8 cellular contexts compared by ENCODE assay signal in the genomic region with DNA sequence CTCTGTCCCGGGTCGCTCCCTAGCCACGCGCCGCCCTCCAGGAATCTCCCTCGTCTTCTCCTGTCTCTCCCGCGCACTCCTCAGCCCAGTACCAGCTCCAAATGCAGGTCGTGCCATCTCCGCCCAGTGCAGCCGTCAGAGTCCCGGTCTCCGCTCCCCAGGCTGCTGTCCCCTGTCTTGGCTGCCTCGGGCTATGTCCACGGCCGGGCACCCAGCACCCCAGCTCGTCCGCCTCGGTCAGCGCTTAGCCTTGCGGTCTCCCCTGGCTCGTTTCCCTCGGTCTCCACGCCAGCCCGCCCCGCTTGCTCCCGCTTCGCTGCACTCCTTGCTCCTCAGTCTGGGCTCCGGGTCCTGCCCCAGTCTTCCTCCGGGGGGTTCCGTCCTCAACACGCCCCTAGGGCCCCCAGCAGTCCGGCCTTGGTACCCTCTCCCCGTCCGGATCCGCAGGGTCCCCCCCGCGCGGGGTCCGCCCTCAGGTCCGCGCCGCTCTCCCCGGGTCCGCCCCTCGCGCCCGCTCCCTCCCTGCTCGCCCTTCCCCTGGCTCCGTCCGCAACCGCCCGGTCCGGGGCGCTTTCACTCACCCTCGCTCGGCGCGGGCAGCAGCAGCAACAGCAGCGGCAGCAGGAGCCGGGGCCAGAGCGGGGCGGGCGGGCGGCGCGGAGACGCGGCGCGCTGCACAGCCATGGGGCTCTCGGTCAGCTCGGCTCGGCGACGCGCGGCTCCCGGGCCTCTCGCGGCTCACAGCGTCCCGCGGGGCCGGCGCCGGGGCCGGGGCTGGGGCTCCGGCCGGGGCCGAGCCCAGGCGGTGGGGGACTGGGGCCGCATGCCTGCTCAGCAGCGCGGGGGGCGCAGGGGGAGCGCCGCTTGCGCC. TPM values are rescaled to one million over a fixed set of nuclear protein-coding genes. Genes with fewer than 3 reads are reported as not detected.
DNase-seq lines count a peak whose midpoint lies in the region; ATAC-seq and FAIRE-seq lines count a peak whose summit lies in the region.

No MANE protein-coding gene starts in this region.

- no peaks in the 10 kb centered on the region for H3K27me3 ChIP-seq in NT2/D1 (ENCODE audit: insufficient read depth, insufficient read length)
- H3K27me3 ChIP-seq in mesendoderm (ENCODE audit: insufficient read depth, low read length, poor library complexity): no peaks in the 10 kb centered on the region

- H2BK15ac ChIP-seq in mesendoderm (replicated peaks; ENCODE audit: low read depth): peak overlapping the region; percentile 48

- H3K9me3 Mint-ChIP-seq in effector memory CD8-positive, alpha-beta T cell: no peaks in the 10 kb centered on the region

- peaks cover 12 to 15% of the 10 kb centered on the region in 2 donors for H3K4me1 Mint-ChIP-seq in effector memory CD8-positive, alpha-beta T cell (ENCODE audit: low read depth in 2 of 2)

- peak; percentile 51 for ATAC-seq in effector memory CD8-positive, alpha-beta T cell (replicated peaks)
- no peak for ATAC-seq in GM21526 (IDR thresholded peaks at IDR 0.05; ENCODE audit: low FRiP score, unreplicated experiment)

- FAIRE-seq in urothelium cell line (lab: Jason Lieb, UNC): no peak

- no CpG with 5 or more reads among the region's 99 CpGs for WGBS in mesendoderm (ENCODE audit: extremely low coverage, insufficient coverage, low lambda C conversion rate)

- H3K27ac ChIP-seq in mesendoderm (ENCODE audit: low read depth, low read length): peak overlapping the region; percentile 93

- peak overlapping the region; percentile 64 to 72 for H3K4me3 Mint-ChIP-seq in effector memory CD8-positive, alpha-beta T cell

- H3K27me3 Mint-ChIP-seq in effector memory CD8-positive, alpha-beta T cell: peaks cover 62 to 80% of the 10 kb centered on the region in 2 donors

- peak overlapping the region; percentile 80 for H3K4me3 ChIP-seq in NT2/D1 (ENCODE audit: insufficient read length, low read depth)
- H3K4me3 ChIP-seq in mesendoderm (ENCODE audit: low read length): peak overlapping the region; percentile 45

- peak overlapping the region; percentile 91 for H3K56ac ChIP-seq in mesendoderm (ENCODE audit: low read length)

- peak overlapping the region; percentile 99 for H3K18ac ChIP-seq in mesendoderm (ENCODE audit: low read length)

- peaks cover 13% of the 10 kb centered on the region for H3K79me2 ChIP-seq in mesendoderm (ENCODE audit: control insufficient read depth, insufficient read depth, low read length)

- no peaks in the 10 kb centered on the region for H3K36me3 Mint-ChIP-seq in effector memory CD8-positive, alpha-beta T cell (ENCODE audit: insufficient read depth)

- H3K9ac ChIP-seq in NT2/D1 (ENCODE audit: insufficient read length, low read depth) (peak overlapping the region; percentile 99), mesendoderm (ENCODE audit: low read length) (peak overlapping the region; percentile 76)

- H3K36me3 ChIP-seq in NT2/D1 (ENCODE audit: insufficient read depth, insufficient read length, low read length) (peaks cover 43% of the 10 kb centered on the region), mesendoderm (ENCODE audit: control insufficient read depth, insufficient read depth, low read length) (peaks cover 2% of the 10 kb centered on the region)

- H3K4me2 ChIP-seq in mesendoderm (ENCODE audit: low read length): peak overlapping the region; percentile 88

- H2AK5ac ChIP-seq in mesendoderm (ENCODE audit: low read length): no peak overlapping the region

- H2BK120ac ChIP-seq in mesendoderm (ENCODE audit: low read depth, low read length): peak overlapping the region; percentile 85

- peak overlapping the region; percentile 78 for H4K8ac ChIP-seq in mesendoderm (ENCODE audit: low read depth, low read length)

- H2BK5ac ChIP-seq in mesendoderm (ENCODE audit: low read length): peak overlapping the region; percentile 77

- peaks cover 9% of the 10 kb centered on the region for H3K79me1 ChIP-seq in mesendoderm (ENCODE audit: low read length)

- peak overlapping the region; percentile 75 for H3K4ac ChIP-seq in mesendoderm (ENCODE audit: low read depth, low read length)

- peaks cover 23% of the 10 kb centered on the region for H3K4me1 ChIP-seq in NT2/D1 (ENCODE audit: insufficient read depth, insufficient read length)
- peaks cover 6% of the 10 kb centered on the region for H3K4me1 ChIP-seq in mesendoderm (ENCODE audit: control insufficient read depth, low read depth, low read length)

- DNase-seq in ELR (ENCODE audit: low read depth) (peak; percentile 36), NT2/D1 (ENCODE audit: low read depth, low spot score) (no peak), mesendoderm (peak; percentile 77), urothelium cell line (ENCODE audit: low spot score) (peak; percentile 57), NCI-H1694 (lab: John Stamatoyannopoulos, UW) (no peak), cerebellar nuclear complex (lab: John Stamatoyannopoulos, UW) (no peak)
- no peak for DNase-seq in effector memory CD8-positive, alpha-beta T cell

- H3K23ac ChIP-seq in mesendoderm (ENCODE audit: low read length): no peak overlapping the region

- H4K5ac ChIP-seq in mesendoderm (ENCODE audit: low read length): no peak overlapping the region

- no peaks in the 10 kb centered on the region for H3K9me3 ChIP-seq in NT2/D1 (ENCODE audit: insufficient read depth, low read length)

- H3K27ac Mint-ChIP-seq in effector memory CD8-positive, alpha-beta T cell: no peak overlapping the region

RNA-seq across cellular contexts. Expression of a gene that starts 0.5 kb away (rescaled TPM):
- polyA plus RNA-seq in mesendoderm (2013, experiment 1 of 2): 44.0 TPM
- 43.7 TPM for polyA plus RNA-seq in mesendoderm (2013, experiment 2 of 2)

RNA-seq across cellular contexts. Expression of a gene that starts 45.4 kb away (rescaled TPM):
- 1.7 TPM for polyA plus RNA-seq in mesendoderm (2013, experiment 1 of 2)
- polyA plus RNA-seq in mesendoderm (2013, experiment 2 of 2): 1.8 TPM

Comparison
In these comparisons a context has a peak if more than half of its experiments do, and no peak if none do; other contexts are left out.
1. DNase-seq: peak in ELR (single experiment), mesendoderm (single experiment) and urothelium cell line (single experiment); none in NT2/D1 (single experiment), effector memory CD8-positive, alpha-beta T cell (0 of 3), NCI-H1694 (single experiment) and cerebellar nuclear complex (0 of 2).